In the genomic region with DNA sequence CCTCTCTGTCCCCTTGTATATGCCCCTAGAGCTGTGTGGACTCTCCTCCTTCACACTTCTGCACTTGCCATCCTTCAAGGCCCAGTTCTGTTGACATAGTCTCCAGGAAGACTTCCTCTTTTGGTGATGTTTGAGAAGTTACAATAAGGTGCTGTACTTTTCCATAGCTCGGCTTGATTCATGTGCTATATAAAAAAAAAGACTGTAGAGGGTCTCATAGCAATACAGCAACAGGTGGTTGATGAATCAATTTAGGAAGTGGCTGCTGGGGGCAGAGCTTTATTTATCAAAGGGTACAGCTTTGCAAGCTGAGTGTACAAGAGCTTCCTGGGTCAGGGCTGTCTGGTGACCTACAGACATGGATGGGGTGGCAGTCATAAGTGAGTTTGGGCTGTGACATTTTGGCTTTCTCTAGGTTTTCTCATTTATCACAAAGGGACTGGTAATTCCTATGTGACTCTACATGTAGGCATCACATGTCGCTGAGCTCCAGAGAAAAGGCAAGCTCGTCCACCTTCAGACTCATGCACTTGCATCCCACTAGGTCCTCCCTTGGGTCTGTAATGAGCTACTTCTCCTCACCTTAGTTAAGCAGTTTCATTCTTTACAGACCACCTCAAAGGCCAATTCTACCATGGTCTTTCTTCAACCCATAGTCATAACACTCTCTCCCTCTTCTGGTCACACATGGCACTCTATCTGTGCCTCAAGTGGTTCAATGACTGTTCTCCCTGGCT, we compare ENCODE assay signal across 1 cellular context.
TF ChIP-seq lines count a peak whose summit lies in the region.

No MANE protein-coding gene starts in this region.

TF ChIP-seq in K562, 482 proteins besides CTCF, POLR2A, EP300 and RAD21 (continued from another document):
- TF ChIP-seq, protein P1, sequence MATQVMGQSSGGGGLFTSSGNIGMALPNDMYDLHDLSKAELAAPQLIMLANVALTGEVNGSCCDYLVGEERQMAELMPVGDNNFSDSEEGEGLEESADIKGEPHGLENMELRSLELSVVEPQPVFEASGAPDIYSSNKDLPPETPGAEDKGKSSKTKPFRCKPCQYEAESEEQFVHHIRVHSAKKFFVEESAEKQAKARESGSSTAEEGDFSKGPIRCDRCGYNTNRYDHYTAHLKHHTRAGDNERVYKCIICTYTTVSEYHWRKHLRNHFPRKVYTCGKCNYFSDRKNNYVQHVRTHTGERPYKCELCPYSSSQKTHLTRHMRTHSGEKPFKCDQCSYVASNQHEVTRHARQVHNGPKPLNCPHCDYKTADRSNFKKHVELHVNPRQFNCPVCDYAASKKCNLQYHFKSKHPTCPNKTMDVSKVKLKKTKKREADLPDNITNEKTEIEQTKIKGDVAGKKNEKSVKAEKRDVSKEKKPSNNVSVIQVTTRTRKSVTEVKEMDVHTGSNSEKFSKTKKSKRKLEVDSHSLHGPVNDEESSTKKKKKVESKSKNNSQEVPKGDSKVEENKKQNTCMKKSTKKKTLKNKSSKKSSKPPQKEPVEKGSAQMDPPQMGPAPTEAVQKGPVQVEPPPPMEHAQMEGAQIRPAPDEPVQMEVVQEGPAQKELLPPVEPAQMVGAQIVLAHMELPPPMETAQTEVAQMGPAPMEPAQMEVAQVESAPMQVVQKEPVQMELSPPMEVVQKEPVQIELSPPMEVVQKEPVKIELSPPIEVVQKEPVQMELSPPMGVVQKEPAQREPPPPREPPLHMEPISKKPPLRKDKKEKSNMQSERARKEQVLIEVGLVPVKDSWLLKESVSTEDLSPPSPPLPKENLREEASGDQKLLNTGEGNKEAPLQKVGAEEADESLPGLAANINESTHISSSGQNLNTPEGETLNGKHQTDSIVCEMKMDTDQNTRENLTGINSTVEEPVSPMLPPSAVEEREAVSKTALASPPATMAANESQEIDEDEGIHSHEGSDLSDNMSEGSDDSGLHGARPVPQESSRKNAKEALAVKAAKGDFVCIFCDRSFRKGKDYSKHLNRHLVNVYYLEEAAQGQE (CRISPR knock-in tag; IDR thresholded peaks at IDR 0.05; ENCODE audit: low read depth) = no peak
- TF ChIP-seq ZNF444 (CRISPR knock-in tag; IDR thresholded peaks at IDR 0.05) (no peak), CCNT2 (IDR thresholded peaks at IDR 0.05; ENCODE audit: borderline replicate concordance, extremely low read depth, insufficient read length, low read depth, low read length) (no peak), ELF1 (tag; IDR thresholded peaks at IDR 0.05) (no peak), SPI1 (IDR thresholded peaks at IDR 0.05; ENCODE audit: borderline replicate concordance, low read depth, low read length) (peak; percentile 98), ZNF395 (CRISPR knock-in tag; IDR thresholded peaks at IDR 0.05) (no peak), GATAD2B (IDR thresholded peaks at IDR 0.05; ENCODE audit: borderline replicate concordance) (no peak), ETV1 (tag; conservative IDR thresholded peaks at IDR 0.05; ENCODE audit: low read depth) (0 out of 2 replicates have a peak, but pooled peaks have one; percentile 7), CBFB (CRISPR knock-in tag; IDR thresholded peaks at IDR 0.05) (no peak)
- TF ChIP-seq, protein P2, sequence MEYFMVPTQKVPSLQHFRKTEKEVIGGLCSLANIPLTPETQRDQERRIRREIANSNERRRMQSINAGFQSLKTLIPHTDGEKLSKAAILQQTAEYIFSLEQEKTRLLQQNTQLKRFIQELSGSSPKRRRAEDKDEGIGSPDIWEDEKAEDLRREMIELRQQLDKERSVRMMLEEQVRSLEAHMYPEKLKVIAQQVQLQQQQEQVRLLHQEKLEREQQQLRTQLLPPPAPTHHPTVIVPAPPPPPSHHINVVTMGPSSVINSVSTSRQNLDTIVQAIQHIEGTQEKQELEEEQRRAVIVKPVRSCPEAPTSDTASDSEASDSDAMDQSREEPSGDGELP (CRISPR knock-in tag; IDR thresholded peaks at IDR 0.05; ENCODE audit: borderline replicate concordance) = no peak
